19 cellular contexts compared by ENCODE assay signal in the genomic region with DNA sequence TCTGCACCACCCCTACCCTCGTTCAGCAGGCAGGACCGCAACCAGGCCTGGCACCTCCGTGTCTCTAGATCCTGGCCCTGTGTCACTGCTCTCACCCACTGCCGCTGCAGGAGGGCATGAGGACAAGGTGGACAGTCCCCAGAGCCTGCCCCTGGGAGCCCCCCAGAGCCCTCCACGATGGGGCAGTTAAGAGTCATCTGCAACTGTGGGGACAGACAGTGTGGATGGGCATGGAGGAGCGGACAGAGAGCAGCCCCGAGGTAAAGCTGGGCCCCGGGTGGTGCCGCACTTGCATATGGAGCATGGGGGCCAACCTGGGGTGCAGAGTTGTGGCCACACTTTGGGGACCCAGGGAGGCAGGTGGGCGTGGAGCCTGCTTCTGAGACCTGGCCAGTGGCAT.
DNase-seq lines count a peak whose midpoint lies in the region; ATAC-seq and TF ChIP-seq lines count a peak whose summit lies in the region.
"Had no signal": no experiment of that assay in that cellular context is flagged by ENCODE, and none has a peak within 500 bp of the region (broad histone marks: within the 10 kb centered on the region; RNA-seq: fewer than 3 reads in every experiment).

No MANE protein-coding gene starts in this region.

- ATAC-seq in right cardiac atrium (no peak), sciatic nerve (peak; percentile 13), GM21786 (IDR thresholded peaks at IDR 0.05; ENCODE audit: unreplicated experiment) (no peak)
- ATAC-seq: CD8-positive, alpha-beta T cell; GM23338 had no signal

- TF ChIP-seq CTCF in right atrium auricular region (IDR thresholded peaks at IDR 0.05) (no peak), chondrocyte (IDR thresholded peaks at IDR 0.05) (no peak)

- no peak overlapping the region for H3K4me3 Mint-ChIP-seq in chondrocyte (ENCODE audit: unreplicated experiment)
- H3K4me3 Mint-ChIP-seq: B cell; CD8-positive, alpha-beta T cell; GM23338; IgD-negative memory B cell had no signal

- no peaks in the 10 kb centered on the region for H3K27me3 Mint-ChIP-seq in chondrocyte (ENCODE audit: low read depth)
- H3K27me3 Mint-ChIP-seq: B cell, IgD-negative memory B cell had no signal

- H3K36me3 ChIP-seq in right atrium auricular region: no peaks in the 10 kb centered on the region
- H3K36me3 ChIP-seq: BLaER1 treated with 17β-estradiol and CSF1 and Interleukin-3, amounts not matched to agents 10 nM and 100 nM had no signal

- peak in 2 of 3 donors; percentile 13 to 40 for DNase-seq in right cardiac atrium
- no peak for DNase-seq in right atrium auricular region (ENCODE audit: low spot score)
- DNase-seq in chondrocyte (ENCODE audit: low spot score): peak; percentile 89
- DNase-seq in sciatic nerve (ENCODE audit: low spot score): no peak
- no peak for DNase-seq in HuH-7.5 (ENCODE audit: low spot score)
- no peak for DNase-seq in NCI-H510A treated with DMSO at 0.1 percent for 48 hours (lab: John Stamatoyannopoulos, UW)
- DNase-seq: Calu3; CD8-positive, alpha-beta T cell; DMS 273 treated with DMSO at 0.1 percent for 48 hours; DMS53; DND-41; EL; HCEC 1CT had no signal

- intact Hi-C loops in right cardiac atrium (cut with DNase I): no loop called here
- intact Hi-C loops in sciatic nerve (cut with DNase I): no loop called here

- no peaks in the 10 kb centered on the region for H3K9me3 Mint-ChIP-seq in chondrocyte (ENCODE audit: low read depth)
- H3K9me3 Mint-ChIP-seq: CD8-positive, alpha-beta T cell; GM23338 had no signal

- no peaks in the 10 kb centered on the region for H3K36me3 Mint-ChIP-seq in chondrocyte (ENCODE audit: low read depth)
- H3K36me3 Mint-ChIP-seq: CD8-positive, alpha-beta T cell; IgD-negative memory B cell had no signal

- H3K4me1 ChIP-seq in right cardiac atrium (ENCODE audit: control insufficient read depth, insufficient read depth, low read length): no peaks in the 10 kb centered on the region
- H3K4me1 ChIP-seq in right atrium auricular region: no peaks in the 10 kb centered on the region
- H3K4me1 ChIP-seq: BLaER1 treated with 17β-estradiol and CSF1 and Interleukin-3, amounts not matched to agents 10 nM and 100 nM had no signal

- no peak overlapping the region for H3K27ac ChIP-seq in right cardiac atrium (ENCODE audit: low read length)
- H3K27ac ChIP-seq in right atrium auricular region: no peak overlapping the region
- H3K27ac ChIP-seq: BLaER1 treated with 17β-estradiol and CSF1 and Interleukin-3, amounts not matched to agents 10 nM and 100 nM; HL-60 had no signal

- H3K9me3 ChIP-seq in right cardiac atrium (ENCODE audit: control insufficient read depth, low read length): no peaks in the 10 kb centered on the region
- no peaks in the 10 kb centered on the region for H3K9me3 ChIP-seq in right atrium auricular region

- no peak overlapping the region for H3K27ac Mint-ChIP-seq in chondrocyte (ENCODE audit: unreplicated experiment)
- H3K27ac Mint-ChIP-seq: B cell; CD8-positive, alpha-beta T cell; GM23338; IgD-negative memory B cell had no signal

- WGBS in right cardiac atrium: 87% methylated on average over 10 of the region's 10 CpGs

- no peaks in the 10 kb centered on the region for H3K4me1 Mint-ChIP-seq in chondrocyte (ENCODE audit: low read depth)
- H3K4me1 Mint-ChIP-seq: B cell, GM23338 had no signal

- no peaks in the 10 kb centered on the region for H3K27me3 ChIP-seq in right cardiac atrium (ENCODE audit: control insufficient read depth, insufficient read depth)
- no peaks in the 10 kb centered on the region for H3K27me3 ChIP-seq in right atrium auricular region
- H3K27me3 ChIP-seq: BLaER1 treated with 17β-estradiol and CSF1 and Interleukin-3, amounts not matched to agents 10 nM and 100 nM had no signal

- H3K4me3 ChIP-seq in right cardiac atrium (ENCODE audit: low read length): no peak overlapping the region
- no peak overlapping the region for H3K4me3 ChIP-seq in right atrium auricular region
- H3K4me3 ChIP-seq: BLaER1 treated with 17β-estradiol and CSF1 and Interleukin-3, amounts not matched to agents 10 nM and 100 nM; GM23338 had no signal

Comparison
In these comparisons a context has a peak if more than half of its experiments do, and no peak if none do; other contexts are left out.
1. DNase-seq: peak in right cardiac atrium (2 of 3) and chondrocyte (single experiment); none in right atrium auricular region (single experiment), sciatic nerve (single experiment), HuH-7.5 (single experiment) and NCI-H510A treated with DMSO at 0.1 percent for 48 hours (single experiment).